In the genomic region with DNA sequence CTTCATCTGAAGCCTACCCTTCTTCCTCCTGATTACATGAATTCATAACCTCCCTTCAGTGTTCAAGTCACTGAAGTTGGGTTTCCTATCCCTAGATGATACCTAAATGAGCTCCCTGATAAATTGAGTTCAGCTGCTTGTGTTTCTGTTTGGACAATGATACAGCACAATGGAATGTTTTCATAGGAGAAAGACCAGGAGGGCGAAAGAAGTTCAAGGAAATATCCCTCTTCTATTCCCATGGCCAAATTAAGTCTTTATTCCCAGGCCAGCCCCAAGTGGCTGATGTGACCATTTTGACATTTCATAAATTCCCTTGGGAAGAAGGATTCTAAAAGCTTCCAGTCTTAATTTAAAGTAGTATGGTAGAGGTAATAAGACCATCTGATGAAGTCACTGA, we compare ENCODE assay signal across 14 cellular contexts.
DNase-seq lines count a peak whose midpoint lies in the region; TF ChIP-seq lines count a peak whose summit lies in the region.
"Had no signal": no experiment of that assay in that cellular context is flagged by ENCODE, and none has a peak within 500 bp of the region (broad histone marks: within the 10 kb centered on the region; RNA-seq: fewer than 3 reads in every experiment).

No MANE protein-coding gene starts in this region.

- H3K9me3 ChIP-seq in SJCRH30 (replicated peaks) (no peaks in the 10 kb centered on the region), esophagus muscularis mucosa (no peaks in the 10 kb centered on the region)
- H3K9me3 ChIP-seq: lower lobe of right lung, psoas muscle had no signal

- intact Hi-C loops in esophagus muscularis mucosa (cut with DNase I): no loop called here

- no peak for TF ChIP-seq CTCF in AG09319 (IDR thresholded peaks at IDR 0.05; ENCODE audit: low read depth, low read length)
- TF ChIP-seq CTCF in esophagus muscularis mucosa (IDR thresholded peaks at IDR 0.05): no peak

- no peaks in the 10 kb centered on the region for H3K27me3 ChIP-seq in SJCRH30
- H3K27me3 ChIP-seq in esophagus muscularis mucosa: no peaks in the 10 kb centered on the region
- H3K27me3 ChIP-seq: BLaER1 had no signal

- TF ChIP-seq EP300 in esophagus muscularis mucosa (IDR thresholded peaks at IDR 0.05): no peak

- WGBS in esophagus muscularis mucosa: 25% methylated on average over 1 of the region's 1 CpG

- TF ChIP-seq POLR2A in esophagus muscularis mucosa (IDR thresholded peaks at IDR 0.05; ENCODE audit: low read depth): no peak

- peak; percentile 71 for DNase-seq in AG09319 (ENCODE audit: extremely low read depth, low read depth)
- DNase-seq in SJCRH30: peak; percentile 43 to 71
- DNase-seq in esophagus muscularis mucosa (ENCODE audit: extremely low spot score): no peak
- peak; percentile 79 for DNase-seq in myocyte (ENCODE audit: low read depth)
- DNase-seq in stimulated activated CD4-positive, alpha-beta T cell treated with anti-CD3 and anti-CD28 coated beads, Interleukin-4, amount 100 ng/mL, for 24 hours: no peak
- no peak for DNase-seq in OCI-M2 (lab: John Stamatoyannopoulos, UW; ENCODE audit: unreplicated experiment)
- no peak for DNase-seq in NCI-H1105 treated with DMSO at 0.1 percent for 48 hours (lab: John Stamatoyannopoulos, UW)
- DNase-seq in NCI-H446 (lab: John Stamatoyannopoulos, UW): no peak
- DNase-seq: activated CD8-positive, alpha-beta memory T cell treated with anti-CD3 and anti-CD28 coated beads for 24 hours; lower lobe of right lung; NCI-H510A had no signal

- H3K36me3 ChIP-seq in SJCRH30 (no peaks in the 10 kb centered on the region), esophagus muscularis mucosa (no peaks in the 10 kb centered on the region)
- H3K36me3 ChIP-seq: lower lobe of right lung had no signal

- no peak overlapping the region for H3K27ac ChIP-seq in SJCRH30
- peak overlapping the region; percentile 46 to 71 (median 59) for H3K27ac ChIP-seq in esophagus muscularis mucosa (replicated peaks in 1 of 4)
- H3K27ac ChIP-seq: BLaER1, epithelial cell of prostate, lower lobe of right lung, psoas muscle had no signal

- H3K4me3 ChIP-seq in SJCRH30 (no peak overlapping the region), esophagus muscularis mucosa (no peak overlapping the region)
- H3K4me3 ChIP-seq: BLaER1, lower lobe of right lung, psoas muscle had no signal

- H3K4me1 ChIP-seq in SJCRH30 (peaks cover 13% of the 10 kb centered on the region), esophagus muscularis mucosa (peaks cover 0 to 25% (median 16%) of the 10 kb centered on the region in 4 donors)
- H3K4me1 ChIP-seq: BLaER1, psoas muscle had no signal

Comparison
In these comparisons a context has a peak if more than half of its experiments do, and no peak if none do; other contexts are left out.
1. DNase-seq: peak in AG09319 (single experiment), SJCRH30 (2 of 2) and myocyte (single experiment); none in esophagus muscularis mucosa (single experiment), stimulated activated CD4-positive, alpha-beta T cell treated with anti-CD3 and anti-CD28 coated beads, Interleukin-4, amount 100 ng/mL, for 24 hours (single experiment), OCI-M2 (single experiment), NCI-H1105 treated with DMSO at 0.1 percent for 48 hours (single experiment) and NCI-H446 (0 of 2).